ENCODE assay signal across 1 cellular context in genomic region chr20:54476336-54476928, GRCh38.
TF ChIP-seq lines count a peak whose summit lies in the region.

No MANE protein-coding gene starts in this region.

TF ChIP-seq in A549, 52 proteins besides CTCF, POLR2A, EP300 and RAD21 (continued from another document):
- TF ChIP-seq EHMT2 (IDR thresholded peaks at IDR 0.05; ENCODE audit: low read depth) (no peak), SMC3 (IDR thresholded peaks at IDR 0.05) (no peak), JUN (IDR thresholded peaks at IDR 0.05) (no peak), MAFK (IDR thresholded peaks at IDR 0.05; ENCODE audit: partially characterized antibody) (no peak)
- TF ChIP-seq, protein P1, sequence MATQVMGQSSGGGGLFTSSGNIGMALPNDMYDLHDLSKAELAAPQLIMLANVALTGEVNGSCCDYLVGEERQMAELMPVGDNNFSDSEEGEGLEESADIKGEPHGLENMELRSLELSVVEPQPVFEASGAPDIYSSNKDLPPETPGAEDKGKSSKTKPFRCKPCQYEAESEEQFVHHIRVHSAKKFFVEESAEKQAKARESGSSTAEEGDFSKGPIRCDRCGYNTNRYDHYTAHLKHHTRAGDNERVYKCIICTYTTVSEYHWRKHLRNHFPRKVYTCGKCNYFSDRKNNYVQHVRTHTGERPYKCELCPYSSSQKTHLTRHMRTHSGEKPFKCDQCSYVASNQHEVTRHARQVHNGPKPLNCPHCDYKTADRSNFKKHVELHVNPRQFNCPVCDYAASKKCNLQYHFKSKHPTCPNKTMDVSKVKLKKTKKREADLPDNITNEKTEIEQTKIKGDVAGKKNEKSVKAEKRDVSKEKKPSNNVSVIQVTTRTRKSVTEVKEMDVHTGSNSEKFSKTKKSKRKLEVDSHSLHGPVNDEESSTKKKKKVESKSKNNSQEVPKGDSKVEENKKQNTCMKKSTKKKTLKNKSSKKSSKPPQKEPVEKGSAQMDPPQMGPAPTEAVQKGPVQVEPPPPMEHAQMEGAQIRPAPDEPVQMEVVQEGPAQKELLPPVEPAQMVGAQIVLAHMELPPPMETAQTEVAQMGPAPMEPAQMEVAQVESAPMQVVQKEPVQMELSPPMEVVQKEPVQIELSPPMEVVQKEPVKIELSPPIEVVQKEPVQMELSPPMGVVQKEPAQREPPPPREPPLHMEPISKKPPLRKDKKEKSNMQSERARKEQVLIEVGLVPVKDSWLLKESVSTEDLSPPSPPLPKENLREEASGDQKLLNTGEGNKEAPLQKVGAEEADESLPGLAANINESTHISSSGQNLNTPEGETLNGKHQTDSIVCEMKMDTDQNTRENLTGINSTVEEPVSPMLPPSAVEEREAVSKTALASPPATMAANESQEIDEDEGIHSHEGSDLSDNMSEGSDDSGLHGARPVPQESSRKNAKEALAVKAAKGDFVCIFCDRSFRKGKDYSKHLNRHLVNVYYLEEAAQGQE (IDR thresholded peaks at IDR 0.05), result no peak
